25 cellular contexts compared by ENCODE assay signal in the genomic region with DNA sequence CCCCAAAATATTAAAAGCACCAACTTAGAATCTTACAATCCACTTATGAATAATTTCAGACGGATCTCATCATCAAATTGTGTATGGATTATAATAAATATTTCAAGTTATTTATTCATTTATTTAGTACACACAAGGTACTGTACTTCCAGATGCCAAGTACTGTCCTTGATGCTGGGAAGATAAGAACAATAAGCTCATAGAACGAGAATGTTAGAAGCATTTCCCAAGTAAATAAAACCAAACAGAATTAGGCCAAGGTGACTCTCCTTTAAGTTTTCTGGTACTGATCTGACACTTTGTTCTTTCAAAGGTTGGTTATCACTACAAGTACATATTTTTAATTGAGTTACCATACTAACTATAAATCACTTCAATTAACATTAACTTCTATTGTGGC.
"Had no signal": no experiment of that assay in that cellular context is flagged by ENCODE, and none has a peak within 500 bp of the region (broad histone marks: within the 10 kb centered on the region; RNA-seq: fewer than 3 reads in every experiment).

No MANE protein-coding gene starts in this region.

- H3K4me3 ChIP-seq: left ventricle myocardium inferior, lung, neural progenitor cell, skin epidermis, stomach, testis, thyroid gland, transverse colon, upper lobe of left lung, vagina had no signal

- H3K4me1 ChIP-seq: left ventricle myocardium inferior, neural progenitor cell, stomach, testis, thyroid gland, vagina had no signal

- H3K9me3 ChIP-seq: left ventricle myocardium inferior, neutrophil, stomach, testis, thyroid gland, transverse colon, upper lobe of left lung, vagina had no signal

- ATAC-seq: natural killer cell; right cardiac atrium; sciatic nerve; stimulated activated naive B cell treated with anti-CD40 and anti-IgM and Interleukin-4, amounts not matched to agents 10 μg/mL and 1 μg/mL and 100 μg/mL, for 72 hours; stimulated activated naive CD8-positive, alpha-beta T cell treated with anti-CD3 and anti-CD28 coated beads, Interleukin-15, Interleukin-2, amounts not matched to agents 100 U/mL and 50 U/mL, for 24 hours had no signal

- H3K9ac ChIP-seq: neural progenitor cell had no signal

- H3K36me3 ChIP-seq: left ventricle myocardium inferior, neural progenitor cell, neutrophil, stomach, thyroid gland, transverse colon, upper lobe of left lung, vagina had no signal

- H3K27me3 ChIP-seq: neural progenitor cell, neutrophil, stomach, testis, thyroid gland, transverse colon, upper lobe of left lung, vagina had no signal

- H3K4me2 ChIP-seq: neural progenitor cell had no signal

- DNase-seq: islet precursor cell; left ventricle myocardium inferior; mesendoderm; naive B cell; natural killer cell; nephron progenitor cell; occipital lobe; right cardiac atrium; stimulated activated CD4-positive, alpha-beta T cell treated with anti-CD3 and anti-CD28 coated beads, Interleukin-12 subunit alpha, Interleukin-12 subunit beta, amount 100 ng/mL, for 4 hours; stimulated activated CD4-positive, alpha-beta T cell treated with anti-CD3 and anti-CD28 coated beads, Interleukin-15, amount 100 ng/mL, for 24 hours; stimulated activated CD4-positive, alpha-beta T cell treated with anti-CD3 and anti-CD28 coated beads, Interleukin-2, amount 100 ng/mL, for 24 hours; stimulated activated CD4-positive, alpha-beta T cell treated with anti-CD3 and anti-CD28 coated beads, Interleukin-4, amount 100 ng/mL, for 1 hour; stimulated activated naive B cell treated with anti-CD40 and anti-IgM and Interleukin-4, amounts not matched to agents 10 μg/mL and 1 μg/mL and 100 μg/mL, for 72 hours; stimulated activated naive CD8-positive, alpha-beta T cell treated with anti-CD3 and anti-CD28 coated beads, Interleukin-15, Interleukin-2, amounts not matched to agents 100 U/mL and 50 U/mL, for 24 hours; stomach; testis; thyroid gland; transverse colon; upper lobe of left lung had no signal

- H2AFZ ChIP-seq: neural progenitor cell had no signal

- H3K27ac ChIP-seq: left ventricle myocardium inferior, neural progenitor cell, neutrophil, skin epidermis, stomach, testis, thyroid gland, transverse colon, upper lobe of left lung, vagina had no signal
